12 cellular contexts compared by ENCODE assay signal in genomic region chr3:79766474-79767193, GRCh38. TPM values are rescaled to one million over a fixed set of nuclear protein-coding genes. Genes with fewer than 3 reads are reported as not detected.
DNase-seq lines count a peak whose midpoint lies in the region; ATAC-seq and TF ChIP-seq lines count a peak whose summit lies in the region.
"Had no signal": no experiment of that assay in that cellular context is flagged by ENCODE, and none has a peak within 500 bp of the region (broad histone marks: within the 10 kb centered on the region; RNA-seq: fewer than 3 reads in every experiment).

No MANE protein-coding gene starts in this region.

- no peak overlapping the region for H3K27ac ChIP-seq in Panc1 (ENCODE audit: low read length)
- no peak overlapping the region for H3K27ac ChIP-seq in foreskin keratinocyte
- H3K27ac ChIP-seq in neural cell (ENCODE audit: low read length), result peak overlapping the region; percentile 79
- H3K27ac ChIP-seq: adrenal gland had no signal

- in situ Hi-C loops in Panc1 (cut with HindIII; ENCODE audit: low pct_unique_long_range_greater_than_20kb, low sequenced_read_pairs), result no loop called here

- intact Hi-C loops in Calu3 (cut with micrococcal nuclease; ENCODE audit: unreplicated experiment), result no loop called here
- intact Hi-C loops in Panc1 (cut with micrococcal nuclease; ENCODE audit: unreplicated experiment), result no loop called here

- BruUV-seq in Calu3 (replicated peaks; lab: Mats Ljungman, UMichigan), result no TSS peak
- BruUV-seq in Panc1 (replicated peaks; lab: Mats Ljungman, UMichigan), result no TSS peak

- H3K36me3 Mint-ChIP-seq in Calu3 (ENCODE audit: insufficient read depth, unreplicated experiment), result no peaks in the 10 kb centered on the region

- POLR2A ChIA-PET in Panc1 (lab: Charles Lee), result no interaction called here

- DNase-seq in Calu3, result peak; percentile 17
- no peak for DNase-seq in Panc1 (ENCODE audit: low read depth, low spot score)
- no peak for DNase-seq in foreskin keratinocyte
- DNase-seq in NK-92 treated with Interleukin-12 subunit alpha and Interleukin-12 subunit beta, amount 100 ng/mL, for 24 hours (lab: John Stamatoyannopoulos, UW), result no peak
- no peak for DNase-seq in globus pallidus (ENCODE audit: low spot score)
- DNase-seq in stimulated activated CD4-positive, alpha-beta T cell treated with anti-CD3 and anti-CD28 coated beads, Interleukin-12 subunit alpha, Interleukin-12 subunit beta, amount 100 ng/mL, for 4 hours, result no peak
- DNase-seq: SIG-M5 had no signal

- no peaks in the 10 kb centered on the region for H3K9me3 ChIP-seq in Panc1 (ENCODE audit: control insufficient read depth, insufficient read depth, low read depth, low read length)
- no peaks in the 10 kb centered on the region for H3K9me3 ChIP-seq in neural cell (ENCODE audit: low read length)
- H3K9me3 ChIP-seq: adrenal gland had no signal

- H3K4me3 Mint-ChIP-seq in Calu3 (ENCODE audit: low read depth, unreplicated experiment), result no peak overlapping the region
- H3K4me3 Mint-ChIP-seq: B cell; natural killer cell treated with Interleukin-12 subunit alpha and Interleukin-12 subunit beta and Interleukin-15 and Interleukin-18, amount 100 ng/mL, for 72 hours had no signal

- no peak for TF ChIP-seq EP300 in neural cell (conservative IDR thresholded peaks at IDR 0.05; ENCODE audit: poor library complexity, severe bottlenecking)

- TF ChIP-seq CTCF in Calu3 (IDR thresholded peaks at IDR 0.05; ENCODE audit: unreplicated experiment) (no peak), Panc1 (IDR thresholded peaks at IDR 0.05) (no peak), foreskin keratinocyte (conservative IDR thresholded peaks at IDR 0.05) (no peak), neural cell (IDR thresholded peaks at IDR 0.05; ENCODE audit: poor library complexity, severe bottlenecking) (no peak)

- H3K9me2 ChIP-seq in neural cell (ENCODE audit: insufficient read depth, low read length), result no peaks in the 10 kb centered on the region

- no peak overlapping the region for H3K27ac Mint-ChIP-seq in Calu3 (ENCODE audit: unreplicated experiment)
- H3K27ac Mint-ChIP-seq: B cell; natural killer cell treated with Interleukin-12 subunit alpha and Interleukin-12 subunit beta and Interleukin-15 and Interleukin-18, amount 100 ng/mL, for 72 hours had no signal

- peak; percentile 57 for ATAC-seq in Panc1
- peak; percentile 36 for ATAC-seq in foreskin keratinocyte
- ATAC-seq in HG03135 (IDR thresholded peaks at IDR 0.05; ENCODE audit: unreplicated experiment), result no peak
- ATAC-seq: natural killer cell treated with Interleukin-12 subunit alpha and Interleukin-12 subunit beta and Interleukin-15 and Interleukin-18, amount 100 ng/mL, for 72 hours had no signal

- H3K27me3 Mint-ChIP-seq in Calu3 (ENCODE audit: unreplicated experiment), result no peaks in the 10 kb centered on the region
- H3K27me3 Mint-ChIP-seq: natural killer cell treated with Interleukin-12 subunit alpha and Interleukin-12 subunit beta and Interleukin-15 and Interleukin-18, amount 100 ng/mL, for 72 hours had no signal

- TF ChIP-seq RAD21 in neural cell (conservative IDR thresholded peaks at IDR 0.05), result peak; percentile 32

- no peaks in the 10 kb centered on the region for H4K20me1 ChIP-seq in neural cell (ENCODE audit: insufficient read depth)

- H3K79me2 ChIP-seq in neural cell (replicated peaks; ENCODE audit: insufficient read depth, low read length), result peaks cover 47% of the 10 kb centered on the region

- H3K4me2 ChIP-seq in neural cell (ENCODE audit: low read length), result peak overlapping the region; percentile 81

- H3K36me3 ChIP-seq in Panc1 (ENCODE audit: control insufficient read depth, insufficient read depth, low read length) (no peaks in the 10 kb centered on the region), neural cell (ENCODE audit: insufficient read depth, low read length) (no peaks in the 10 kb centered on the region)
- H3K36me3 ChIP-seq: adrenal gland had no signal

- peak overlapping the region; percentile 79 for H3K9ac ChIP-seq in neural cell (ENCODE audit: low read length)

- H3F3A ChIP-seq in neural cell (ENCODE audit: insufficient read depth, low read length, poor library complexity, severe bottlenecking), result peaks cover 5% of the 10 kb centered on the region

- no peaks in the 10 kb centered on the region for H3K4me1 Mint-ChIP-seq in Calu3 (ENCODE audit: low read depth, unreplicated experiment)
- H3K4me1 Mint-ChIP-seq: B cell had no signal

- H3K4me3 ChIP-seq in Panc1 (ENCODE audit: low read depth in 2 of 2, low read length in 2 of 2) (peak overlapping the region; percentile 45 to 85), neural cell (ENCODE audit: low read length) (peak overlapping the region; percentile 82)

- CTCF ChIA-PET in Calu3 (lab: Charles Lee) (no interaction called here), Panc1 (lab: Charles Lee) (no interaction called here)

- H3K9me3 Mint-ChIP-seq in Calu3 (ENCODE audit: low read depth, unreplicated experiment), result no peaks in the 10 kb centered on the region

- H3K27me3 ChIP-seq in Panc1 (ENCODE audit: control insufficient read depth, insufficient read depth, low read length), result no peaks in the 10 kb centered on the region
- peaks cover 54% of the 10 kb centered on the region for H3K27me3 ChIP-seq in foreskin keratinocyte
- H3K27me3 ChIP-seq in neural cell (ENCODE audit: insufficient read depth, low read depth, low read length), result no peaks in the 10 kb centered on the region

- H3K4me1 ChIP-seq in Panc1 (ENCODE audit: control insufficient read depth, insufficient read depth, low read length) (no peaks in the 10 kb centered on the region; the same call in 1 of the 2 replicates), foreskin keratinocyte (no peaks in the 10 kb centered on the region)
- H3K4me1 ChIP-seq: adrenal gland had no signal

- H2AFZ ChIP-seq in neural cell (ENCODE audit: low read depth, low read length), result peak overlapping the region; percentile 61

TF ChIP-seq in neural cell, 6 proteins besides CTCF, POLR2A, EP300 and RAD21:
- TF ChIP-seq SMC3 (conservative IDR thresholded peaks at IDR 0.05; ENCODE audit: poor library complexity) (peak; percentile 9), REST (IDR thresholded peaks at IDR 0.05; ENCODE audit: borderline replicate concordance) (peak; percentile 30), TAF1 (IDR thresholded peaks at IDR 0.05; ENCODE audit: low read depth) (no peak), POLR2AphosphoS5 (IDR thresholded peaks at IDR 0.05) (peak; percentile 48), EZH2 (IDR thresholded peaks at IDR 0.05; ENCODE audit: borderline replicate concordance, insufficient read depth, low read length, poor library complexity, severe bottlenecking) (no peak), MXI1 (conservative IDR thresholded peaks at IDR 0.05; ENCODE audit: poor library complexity, severe bottlenecking) (peak; percentile 64)

RNA-seq across cellular contexts. Expression of gene ROBO1, which starts 1.2 kb away (rescaled TPM):
- total RNA-seq in Calu3 (2022), result 29.6 and 33.9 TPM in 2 replicates
- total RNA-seq in Panc1 (2021; ENCODE audit: unreplicated experiment), result 61.6 TPM
- 60.9 TPM for polyA plus RNA-seq in Panc1 (2012; ENCODE audit: insufficient read length)
- 43.0 and 47.6 TPM in 2 replicates for total RNA-seq in foreskin keratinocyte
- 3.4 and 4.2 TPM in 2 replicates for polyA plus RNA-seq in foreskin keratinocyte
- 183 and 202 TPM in 2 replicates for polyA plus RNA-seq in neural cell
- polyA minus RNA-seq in neural cell, result 554 and 647 TPM in 2 replicates
